In genomic region chr3:121969631-121970030, GRCh38 we compare ENCODE assay signal across 18 cellular contexts. TPM values are rescaled to one million over a fixed set of nuclear protein-coding genes. Genes with fewer than 3 reads are reported as not detected.
DNase-seq lines count a peak whose midpoint lies in the region; ATAC-seq, FAIRE-seq and TF ChIP-seq lines count a peak whose summit lies in the region.
"Had no signal": no experiment of that assay in that cellular context is flagged by ENCODE, and none has a peak within 500 bp of the region (broad histone marks: within the 10 kb centered on the region; RNA-seq: fewer than 3 reads in every experiment).

No MANE protein-coding gene starts in this region.

- H3K79me1 ChIP-seq in trophoblast cell (ENCODE audit: low read length), result no peaks in the 10 kb centered on the region

- H3K9ac ChIP-seq in trophoblast cell (ENCODE audit: low read length), result no peak overlapping the region
- H3K9ac ChIP-seq in colonic mucosa (ENCODE audit: low read depth in 2 of 2, low read length in 2 of 2), result no peak overlapping the region
- H3K9ac ChIP-seq: GM23248 had no signal

- H3K4me1 ChIP-seq in trophoblast cell (ENCODE audit: control insufficient read depth in 1 of 2, insufficient read depth in 2 of 2, low read length in 2 of 2), result no peaks in the 10 kb centered on the region
- H3K4me1 ChIP-seq in colonic mucosa, result no peaks in the 10 kb centered on the region

- H2AK5ac ChIP-seq in trophoblast cell (ENCODE audit: low read length), result no peak overlapping the region

- no peak overlapping the region for H3K18ac ChIP-seq in trophoblast cell (ENCODE audit: low read length)

- TF ChIP-seq CTCF in bronchial epithelial cell (IDR thresholded peaks at IDR 0.05; ENCODE audit: insufficient read depth, low read length, severe bottlenecking) (no peak), colonic mucosa (IDR thresholded peaks at IDR 0.05) (no peak)

- no peaks in the 10 kb centered on the region for H3K79me2 ChIP-seq in trophoblast cell (ENCODE audit: control insufficient read depth, insufficient read depth, low read length, poor library complexity)

- no peak overlapping the region for H3K4me3 ChIP-seq in bronchial epithelial cell (ENCODE audit: low read depth, low read length)
- no peak overlapping the region for H3K4me3 ChIP-seq in trophoblast cell (ENCODE audit: low read depth, low read length)
- no peak overlapping the region for H3K4me3 ChIP-seq in colonic mucosa
- H3K4me3 ChIP-seq: GM23248 had no signal

- no peak overlapping the region for H4K8ac ChIP-seq in trophoblast cell (ENCODE audit: low read depth, low read length)

- no CpG with 5 or more reads among the region's 2 CpGs for WGBS in trophoblast cell (ENCODE audit: extremely low coverage, insufficient coverage, insufficient read length)

- no peak overlapping the region for H2BK12ac ChIP-seq in trophoblast cell (ENCODE audit: low read length)

- H3K14ac ChIP-seq in trophoblast cell (ENCODE audit: low read length), result no peak overlapping the region

- H3K4ac ChIP-seq in trophoblast cell (ENCODE audit: low read depth, low read length), result no peak overlapping the region

- H4K91ac ChIP-seq in trophoblast cell (ENCODE audit: low read depth, low read length), result no peak overlapping the region

- H2AFZ ChIP-seq in trophoblast cell (ENCODE audit: insufficient read depth, low read length, poor library complexity), result no peak overlapping the region
- H2AFZ ChIP-seq: GM23248 had no signal

- H3K4me2 ChIP-seq in trophoblast cell (ENCODE audit: low read length), result no peak overlapping the region

- H3K36me3 ChIP-seq in bronchial epithelial cell (ENCODE audit: control insufficient read depth, insufficient read depth, low read length), result no peaks in the 10 kb centered on the region
- H3K36me3 ChIP-seq in trophoblast cell (ENCODE audit: control insufficient read depth in 1 of 2, insufficient read depth in 2 of 2, low read length in 2 of 2), result no peaks in the 10 kb centered on the region
- no peaks in the 10 kb centered on the region for H3K36me3 ChIP-seq in colonic mucosa

- FAIRE-seq in GM19239 (lab: Jason Lieb, UNC) (peak; percentile 77), bronchial epithelial cell (lab: Jason Lieb, UNC) (no peak)

- no peak for ATAC-seq in HG03135 (IDR thresholded peaks at IDR 0.05; ENCODE audit: unreplicated experiment)
- ATAC-seq: SK-N-SH treated with all-trans-retinoic acid at 6 μM for 48 hours had no signal

- H3K27me3 ChIP-seq in bronchial epithelial cell (ENCODE audit: control insufficient read depth, insufficient read depth, low read length) (no peaks in the 10 kb centered on the region), trophoblast cell (ENCODE audit: insufficient read depth, low read length) (no peaks in the 10 kb centered on the region), colonic mucosa (no peaks in the 10 kb centered on the region)

- H2BK120ac ChIP-seq in trophoblast cell (ENCODE audit: insufficient read depth, low read length, poor library complexity), result no peak overlapping the region

- H3K23ac ChIP-seq in trophoblast cell (ENCODE audit: low read length), result no peak overlapping the region

- no peak overlapping the region for H4K12ac ChIP-seq in trophoblast cell (ENCODE audit: low read depth, low read length)

- no peak for DNase-seq in GM19239 (ENCODE audit: insufficient read length, low spot score)
- peak; percentile 65 for DNase-seq in M059J (ENCODE audit: low read depth)
- peak; percentile 12 for DNase-seq in bronchial epithelial cell (ENCODE audit: low read depth)
- DNase-seq in trophoblast cell, result peak; percentile 33 to 66
- DNase-seq in colonic mucosa, result no peak
- DNase-seq in G401 (ENCODE audit: low spot score), result no peak
- DNase-seq: ACHN, AML-193, Caco-2, DMS153, GM23248, KG1, NCI-H1105 treated with DMSO at 0.1 percent for 48 hours, NCI-H1930, NCI-H526 treated with DMSO at 0.1 percent for 48 hours, SHP77 treated with DMSO at 0.1 percent for 48 hours had no signal

- H3K27ac ChIP-seq in trophoblast cell (ENCODE audit: low read depth, low read length) (no peak overlapping the region), colonic mucosa (no peak overlapping the region)
- H3K27ac ChIP-seq: GM23248 had no signal

- H3K9me3 ChIP-seq in trophoblast cell (ENCODE audit: insufficient read depth, low read depth, low read length) (peaks cover 5% of the 10 kb centered on the region), colonic mucosa (no peaks in the 10 kb centered on the region)
- H3K9me3 ChIP-seq: Caco-2 had no signal

- intact Hi-C loops in colonic mucosa (cut with DNase I), result no loop called here

- in situ Hi-C loops in G401 (cut with HindIII; ENCODE audit: low sequenced_read_pairs), result no loop called here

- no peak overlapping the region for H2BK5ac ChIP-seq in trophoblast cell (ENCODE audit: low read depth, low read length, poor library complexity)

RNA-seq across cellular contexts. Expression of gene ILDR1, which starts 52.4 kb away (rescaled TPM):
- not detected in 2 replicates for total RNA-seq in M059J (2014; rRNA removed; shearing (Covaris generic))
- 1.6 and 6.0 TPM in 2 replicates for total RNA-seq in bronchial epithelial cell
- polyA plus RNA-seq in trophoblast cell (2013), result 0.15 TPM in 2 replicates
- 10 to 100 TPM; 18.4 to 19.7 TPM for total RNA-seq in colonic mucosa
- total RNA-seq in G401 (2014; rRNA removed; shearing (Covaris generic)), result not detected in 2 replicates
- total RNA-seq: GM23248 had no signal
- polyA plus RNA-seq: GM23248 had no signal

Comparison
In these comparisons a context has a peak if more than half of its experiments do, and no peak if none do; other contexts are left out.
1. DNase-seq: peak in M059J (single experiment), bronchial epithelial cell (single experiment) and trophoblast cell (2 of 2); none in GM19239 (single experiment), colonic mucosa (single experiment) and G401 (single experiment).